ENCODE assay signal across 1 cellular context in genomic region chr9:129828969-129829368, GRCh38.
TF ChIP-seq lines count a peak whose summit lies in the region.

No MANE protein-coding gene starts in this region.

TF ChIP-seq in K562, 482 proteins besides CTCF, POLR2A, EP300 and RAD21:
- TF ChIP-seq KDM1A (IDR thresholded peaks at IDR 0.05): no peak
- TF ChIP-seq ATF6 (CRISPR knock-in tag; IDR thresholded peaks at IDR 0.05): no peak
- TF ChIP-seq RBFOX2 (IDR thresholded peaks at IDR 0.05; ENCODE audit: low read depth, low read length): peak; percentile 60
- TF ChIP-seq NFYB (IDR thresholded peaks at IDR 0.05; ENCODE audit: extremely low read depth, insufficient read length): no peak
- TF ChIP-seq ARID3A (IDR thresholded peaks at IDR 0.05; ENCODE audit: borderline replicate concordance, low read depth, low read length): no peak
- TF ChIP-seq CHD1 (IDR thresholded peaks at IDR 0.05; ENCODE audit: low read length): no peak
- TF ChIP-seq KLF13 (tag; IDR thresholded peaks at IDR 0.05; ENCODE audit: borderline replicate concordance, low read depth): no peak
- no peak for TF ChIP-seq ZNF24 (IDR thresholded peaks at IDR 0.05)
- TF ChIP-seq CHCHD3 (CRISPR knock-in tag; IDR thresholded peaks at IDR 0.05): no peak
- TF ChIP-seq ZNF699 (CRISPR knock-in tag; IDR thresholded peaks at IDR 0.05; ENCODE audit: insufficient replicate concordance): no peak
- no peak for TF ChIP-seq FOXO4 (CRISPR knock-in tag; IDR thresholded peaks at IDR 0.05)
- no peak for TF ChIP-seq CREM (IDR thresholded peaks at IDR 0.05; ENCODE audit: low read depth)
- TF ChIP-seq AFF1 (IDR thresholded peaks at IDR 0.05; ENCODE audit: low read depth in 1 of 2, partially characterized antibody in 2 of 2): no peak
- TF ChIP-seq POLR2G (IDR thresholded peaks at IDR 0.05; ENCODE audit: low read depth, low read length): peak; percentile 59
